8 cellular contexts compared by ENCODE assay signal in the genomic region with DNA sequence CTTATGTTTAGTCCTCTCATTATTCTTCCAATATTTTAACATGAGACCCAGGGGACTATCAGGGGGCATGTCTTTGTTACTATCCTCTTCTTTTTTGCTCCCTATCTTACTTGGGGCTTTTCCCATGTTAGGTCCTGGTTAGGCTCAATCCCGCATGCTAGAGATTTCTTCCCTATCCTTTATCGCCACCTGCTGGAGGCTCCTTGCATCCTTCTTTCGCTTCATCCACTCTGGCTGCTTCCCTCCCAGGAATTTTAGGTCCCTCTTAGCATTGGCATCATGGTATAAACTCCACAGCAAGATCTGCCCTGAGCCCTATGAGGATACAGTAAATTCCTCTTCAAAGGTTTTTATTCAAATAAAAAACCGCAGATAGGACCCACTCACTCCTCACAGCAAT. TPM values are rescaled to one million over a fixed set of nuclear protein-coding genes. Genes with fewer than 3 reads are reported as not detected.
DNase-seq lines count a peak whose midpoint lies in the region; ATAC-seq, FAIRE-seq and TF ChIP-seq lines count a peak whose summit lies in the region.
"Not testable (repeated sequence)": the region's sequence is repeated elsewhere in the genome, so short reads cannot be mapped to it uniquely, and the experiment has no call there.

No MANE protein-coding gene starts in this region.

- TF ChIP-seq POLR2A in A549 (IDR thresholded peaks at IDR 0.05; ENCODE audit: low read length): not testable (repeated sequence)

- not testable (repeated sequence) for H3K36me3 Mint-ChIP-seq in activated CD8-positive, alpha-beta memory T cell treated with anti-CD3 and anti-CD28 coated beads, Interleukin-2, amount 10 ng/mL, durations not matched to agents 7 days and 5 days

- H3K9me2 ChIP-seq in OCI-LY7 (ENCODE audit: insufficient read depth, low read length): not testable (repeated sequence)

- H3K4me3 Mint-ChIP-seq in activated CD8-positive, alpha-beta memory T cell treated with anti-CD3 and anti-CD28 coated beads, Interleukin-2, amount 10 ng/mL, durations not matched to agents 7 days and 5 days: not testable (repeated sequence)

- H3K27ac Mint-ChIP-seq in activated CD8-positive, alpha-beta memory T cell treated with anti-CD3 and anti-CD28 coated beads, Interleukin-2, amount 10 ng/mL, durations not matched to agents 7 days and 5 days: not testable (repeated sequence)

- H3K9me3 Mint-ChIP-seq in activated CD8-positive, alpha-beta memory T cell treated with anti-CD3 and anti-CD28 coated beads, Interleukin-2, amount 10 ng/mL, durations not matched to agents 7 days and 5 days (ENCODE audit: low read depth): not testable (repeated sequence)

- H3K4me2 ChIP-seq in A549: not testable (repeated sequence)
- H3K4me2 ChIP-seq in OCI-LY7 (ENCODE audit: low read length): peak overlapping the region; percentile 58

- TF ChIP-seq CTCF in A549 (IDR thresholded peaks at IDR 0.05) (peak; percentile 38), GM10248 (IDR thresholded peaks at IDR 0.05; ENCODE audit: control extremely low read depth, extremely low read depth, low read depth, missing control alignments) (peak; percentile 52), OCI-LY7 (conservative IDR thresholded peaks at IDR 0.05; ENCODE audit: low read length) (peak; percentile 69), epithelial cell of esophagus (IDR thresholded peaks at IDR 0.05; ENCODE audit: insufficient read depth, low read depth, low read length, missing control alignments) (peak; percentile 61), retinal pigment epithelial cell (conservative IDR thresholded peaks at IDR 0.05; ENCODE audit: low read depth, low read length) (peak; percentile 63)

- not testable (repeated sequence) for TF ChIP-seq EP300 in A549 (IDR thresholded peaks at IDR 0.05)

- H3K27ac ChIP-seq in A549: not testable (repeated sequence)
- peak overlapping the region; percentile 89 for H3K27ac ChIP-seq in OCI-LY7 (ENCODE audit: low read depth, low read length, poor library complexity, severe bottlenecking)

- H3K4me3 ChIP-seq in A549; epithelial cell of esophagus (ENCODE audit: low read length); retinal pigment epithelial cell (ENCODE audit: low read length): not testable (repeated sequence)
- peak overlapping the region; percentile 41 for H3K4me3 ChIP-seq in OCI-LY7 (ENCODE audit: low read depth, low read length, poor library complexity, severe bottlenecking)

- not testable (repeated sequence) for H3K9me3 ChIP-seq in A549; OCI-LY7 (ENCODE audit: low read length)

- H3K36me3 ChIP-seq in OCI-LY7 (ENCODE audit: insufficient read depth, low read length): not testable (repeated sequence)

- POLR2A ChIA-PET in A549 (lab: Yijun Ruan, JAX); GM10248 (lab: Yijun Ruan, JAX); OCI-LY7 (lab: Charles Lee): not testable (repeated sequence)

- not testable (repeated sequence) for H3K4me1 Mint-ChIP-seq in activated CD8-positive, alpha-beta memory T cell treated with anti-CD3 and anti-CD28 coated beads, Interleukin-2, amount 10 ng/mL, durations not matched to agents 7 days and 5 days

- not testable (repeated sequence) for H3K79me2 ChIP-seq in OCI-LY7 (ENCODE audit: insufficient read depth, low read depth, low read length)

- ATAC-seq in A549; activated CD8-positive, alpha-beta memory T cell treated with anti-CD3 and anti-CD28 coated beads, Interleukin-2, amount 10 ng/mL, durations not matched to agents 7 days and 5 days: not testable (repeated sequence)

- CTCF ChIA-PET in A549 (lab: Yijun Ruan, JAX); GM10248 (lab: Yijun Ruan, JAX); OCI-LY7 (lab: Charles Lee; ENCODE audit: unreplicated experiment); activated CD8-positive, alpha-beta memory T cell treated with anti-CD3 and anti-CD28 coated beads, Interleukin-2, amount 10 ng/mL, durations not matched to agents 7 days and 5 days (lab: Charles Lee): not testable (repeated sequence)

- not testable (repeated sequence) for BruUV-seq in OCI-LY7 (replicated peaks; lab: Mats Ljungman, UMichigan)

- intact Hi-C loops in OCI-LY7 (cut with micrococcal nuclease; ENCODE audit: unreplicated experiment): loop anchor here (1.0 to 10.0 kb wide), 5 partner anchors 130 to 734 kb away; partner anchors contain the start of gene MZT2A

- not testable (repeated sequence) for H3K4me1 ChIP-seq in A549
- H3K4me1 ChIP-seq in OCI-LY7 (ENCODE audit: insufficient read depth, low read length, poor library complexity, severe bottlenecking): peaks cover 16% of the 10 kb centered on the region

- not testable (repeated sequence) for FAIRE-seq in A549 (lab: Jason Lieb, UNC)

- 1% methylated on average over 4 of the region's 4 CpGs for WGBS in A549 (ENCODE audit: missing lambda C conversion rate)

- peak; percentile 59 to 72 for TF ChIP-seq RAD21 in A549 (conservative IDR thresholded peaks at IDR 0.05 in 1 of 2, IDR thresholded peaks at IDR 0.05 in 1 of 2)

- not testable (repeated sequence) for H3K27me3 Mint-ChIP-seq in activated CD8-positive, alpha-beta memory T cell treated with anti-CD3 and anti-CD28 coated beads, Interleukin-2, amount 10 ng/mL, durations not matched to agents 7 days and 5 days

- H2AFZ ChIP-seq in OCI-LY7 (ENCODE audit: low read length): not testable (repeated sequence)

- DNase-seq in A549 (ENCODE audit: low read depth in 1 of 2, low spot score in 1 of 2): peak in 1 of 2 experiments; percentile 50
- DNase-seq in GM10248 (ENCODE audit: extremely low spot score); retinal pigment epithelial cell (ENCODE audit: low read depth): not testable (repeated sequence)
- peak; percentile 41 for DNase-seq in NAMALWA (ENCODE audit: low spot score)
- DNase-seq in OCI-LY7 (ENCODE audit: low spot score): peak; percentile 50
- DNase-seq in activated CD8-positive, alpha-beta memory T cell treated with anti-CD3 and anti-CD28 coated beads, Interleukin-2, amount 10 ng/mL, durations not matched to agents 7 days and 5 days: peak; percentile 41
- peak; percentile 55 for DNase-seq in epithelial cell of esophagus (ENCODE audit: low read depth)
- DNase-seq in kidney tubule cell (ENCODE audit: low spot score): peak; percentile 61

- H4K20me1 ChIP-seq in OCI-LY7 (ENCODE audit: insufficient read depth, low read length): not testable (repeated sequence)

TF ChIP-seq in A549, 52 proteins besides CTCF, POLR2A, EP300 and RAD21:
- peak; percentile 28; the same call in 2 of the 3 replicates for TF ChIP-seq SMC3 (IDR thresholded peaks at IDR 0.05)

RNA-seq across cellular contexts. Expression of gene ANKRD30BL, which starts 15.0 kb away (rescaled TPM):
- polyA plus RNA-seq in A549 (2011; rRNA removed) (not detected in 2 replicates), A549 (2017; fragmentation: RNase III; extraction: RNeasy Plus Mini Kit Qiagen cat#74134 plus additional on column Dnase treatment) (not detected in 3 replicates)
- polyA plus RNA-seq in A549 (2012; cell fraction: cytosol; rRNA removed): not detected in 2 replicates
- not detected in 2 replicates for polyA plus RNA-seq in A549 (2012; cell fraction: nucleus; rRNA removed)
- polyA minus RNA-seq in A549 (2011; rRNA and poly(A)+ RNA removed): not detected in 2 replicates
- total RNA-seq in OCI-LY7 (2014; rRNA removed; shearing (Covaris generic)): 0.13 TPM in 1 of 2 replicates, not detected in the other
- total RNA-seq in OCI-LY7 (2022): 0.79 TPM in 1 of 2 replicates, not detected in the other
- not detected for total RNA-seq in activated CD8-positive, alpha-beta memory T cell treated with anti-CD3 and anti-CD28 coated beads, Interleukin-2, amount 10 ng/mL, durations not matched to agents 7 days and 5 days
